Comparison of ENCODE assay signal across 13 cellular contexts in genomic region chr6:151043944-151044343, GRCh38.
DNase-seq lines count a peak whose midpoint lies in the region; ATAC-seq, FAIRE-seq and TF ChIP-seq lines count a peak whose summit lies in the region.
"Had no signal": no experiment of that assay in that cellular context is flagged by ENCODE, and none has a peak within 500 bp of the region (broad histone marks: within the 10 kb centered on the region; RNA-seq: fewer than 3 reads in every experiment).

No MANE protein-coding gene starts in this region.

- ATAC-seq in RWPE2 (ENCODE audit: low read depth) = no peak
- ATAC-seq in esophagus mucosa = no peak
- no peak for ATAC-seq in HG03025 (IDR thresholded peaks at IDR 0.05; ENCODE audit: low FRiP score, unreplicated experiment)

- H3K27ac ChIP-seq in AG04450 (ENCODE audit: low read depth, low read length) (peak overlapping the region; percentile 92), RWPE2 (ENCODE audit: poor library complexity, severe bottlenecking) (peak overlapping the region; percentile 87), rectal smooth muscle tissue (ENCODE audit: low read depth, low read length) (peak overlapping the region; percentile 87)
- H3K27ac ChIP-seq: suprapubic skin, WERI-Rb-1 had no signal

- no peaks in the 10 kb centered on the region; the same call in 1 of the 2 replicates for H3K9me3 ChIP-seq in AG04450 (ENCODE audit: control insufficient read depth, insufficient read depth, low read length)
- H3K9me3 ChIP-seq in RWPE2 (ENCODE audit: severe bottlenecking) = no peaks in the 10 kb centered on the region
- H3K9me3 ChIP-seq: suprapubic skin had no signal

- DNase-seq in AG04450 (ENCODE audit: low read depth, low spot score) (no peak), RWPE2 (ENCODE audit: low spot score) (no peak), islet precursor cell (peak; percentile 17), NCI-H128 (lab: John Stamatoyannopoulos, UW; ENCODE audit: unreplicated experiment) (no peak), frontal cortex (ENCODE audit: low spot score in 2 of 2) (no peak)
- DNase-seq: hypothalamus; NK-92 treated with Interleukin-12 subunit alpha and Interleukin-12 subunit beta, amount 100 ng/mL, for 24 hours; WERI-Rb-1 had no signal

- H3K4me3 ChIP-seq in AG04450 (ENCODE audit: low read depth, low read length) (no peak overlapping the region), RWPE2 (ENCODE audit: severe bottlenecking) (no peak overlapping the region), rectal smooth muscle tissue (ENCODE audit: low read length) (no peak overlapping the region)
- H3K4me3 ChIP-seq: suprapubic skin had no signal

- H3K4me1 ChIP-seq in RWPE2 (ENCODE audit: insufficient read depth, poor library complexity, severe bottlenecking) (peaks cover 35% of the 10 kb centered on the region), rectal smooth muscle tissue (ENCODE audit: control insufficient read depth, insufficient read depth, low read length) (peaks cover 15% of the 10 kb centered on the region)
- H3K4me1 ChIP-seq: suprapubic skin had no signal

- no peaks in the 10 kb centered on the region for H3K27me3 ChIP-seq in AG04450 (ENCODE audit: control insufficient read depth, insufficient read depth, low read length)
- no peaks in the 10 kb centered on the region for H3K27me3 ChIP-seq in RWPE2 (ENCODE audit: insufficient read depth, poor library complexity, severe bottlenecking)
- H3K27me3 ChIP-seq in rectal smooth muscle tissue (ENCODE audit: control insufficient read depth, insufficient read depth, low read length) = no peaks in the 10 kb centered on the region
- H3K27me3 ChIP-seq: suprapubic skin had no signal

- CTCF ChIA-PET in AG04450 (lab: Charles Lee) = no interaction called here

- no peak for TF ChIP-seq CTCF in AG04450 (IDR thresholded peaks at IDR 0.05; ENCODE audit: low read depth, low read length)
- no peak for TF ChIP-seq CTCF in RWPE2 (IDR thresholded peaks at IDR 0.05; ENCODE audit: poor library complexity, severe bottlenecking)

- no peak overlapping the region for H3K9ac ChIP-seq in rectal smooth muscle tissue (ENCODE audit: low read length)

- FAIRE-seq in frontal cortex (lab: Jason Lieb, UNC) = no peak
- FAIRE-seq: HTR-8/SVneo had no signal

- H3K36me3 ChIP-seq in RWPE2 (ENCODE audit: low read depth) = peaks cover 11% of the 10 kb centered on the region; the same call in 1 of the 2 replicates
- no peaks in the 10 kb centered on the region for H3K36me3 ChIP-seq in rectal smooth muscle tissue (ENCODE audit: control insufficient read depth, insufficient read depth, low read length)
- H3K36me3 ChIP-seq: suprapubic skin, WERI-Rb-1 had no signal

- POLR2A ChIA-PET in AG04450 (lab: Yijun Ruan, JAX) = no interaction called here
